ENCODE assay signal across 17 cellular contexts in genomic region chr5:51187953-51188591, GRCh38.
DNase-seq lines count a peak whose midpoint lies in the region; ATAC-seq, FAIRE-seq and TF ChIP-seq lines count a peak whose summit lies in the region.
"Had no signal": no experiment of that assay in that cellular context is flagged by ENCODE, and none has a peak within 500 bp of the region (broad histone marks: within the 10 kb centered on the region; RNA-seq: fewer than 3 reads in every experiment).

No MANE protein-coding gene starts in this region.

- no peak for TF ChIP-seq POLR2A in uterus (IDR thresholded peaks at IDR 0.05)

- H3K9me3 ChIP-seq in endodermal cell (ENCODE audit: control insufficient read depth, low read length) = no peaks in the 10 kb centered on the region
- peaks cover 1% of the 10 kb centered on the region for H3K9me3 ChIP-seq in aorta (ENCODE audit: control insufficient read depth, low read length)
- no peaks in the 10 kb centered on the region for H3K9me3 ChIP-seq in uterus

- ATAC-seq in aorta (ENCODE audit: low FRiP score) = no peak
- ATAC-seq: K562 had no signal

- H3K9ac ChIP-seq in endodermal cell (ENCODE audit: extremely low read depth, low read length, poor library complexity, severe bottlenecking) = no peak overlapping the region

- intact Hi-C loops in aorta (cut with DNase I) (no loop called here), uterus (cut with DNase I; ENCODE audit: low total_unique reads) (no loop called here)

- FAIRE-seq in D721Med (lab: Jason Lieb, UNC) = no peak
- FAIRE-seq: HTR-8/SVneo, K562 had no signal

- DNase-seq in NCI-H748 (lab: John Stamatoyannopoulos, UW; ENCODE audit: unreplicated experiment) = peak; percentile 41
- DNase-seq in NCI-H748 treated with DMSO at 0.1 percent for 48 hours (lab: John Stamatoyannopoulos, UW) = no peak
- DNase-seq in NCI-H524 treated with DMSO at 0.1 percent for 48 hours (lab: John Stamatoyannopoulos, UW) = peak; percentile 94
- DNase-seq in endodermal cell = no peak
- DNase-seq in aorta = no peak
- DNase-seq in NCI-H1105 (lab: John Stamatoyannopoulos, UW) = no peak
- no peak for DNase-seq in uterus
- no peak for DNase-seq in D721Med (ENCODE audit: insufficient read length, low spot score)
- DNase-seq: C1 segment of cervical spinal cord; DMS153; NCI-H1048; NCI-H2029; NK-92 treated with Interleukin-12 subunit alpha and Interleukin-12 subunit beta, amount 100 ng/mL, for 24 hours; PC-9 had no signal

- H3K36me3 ChIP-seq in endodermal cell (ENCODE audit: control insufficient read depth, insufficient read depth, low read length) (no peaks in the 10 kb centered on the region), aorta (ENCODE audit: control insufficient read depth in 1 of 2, insufficient read depth in 2 of 2, low read length in 1 of 2) (no peaks in the 10 kb centered on the region), uterus (no peaks in the 10 kb centered on the region)

- TF ChIP-seq CTCF in endodermal cell (conservative IDR thresholded peaks at IDR 0.05) (no peak), uterus (IDR thresholded peaks at IDR 0.05) (no peak), D721Med (IDR thresholded peaks at IDR 0.05; ENCODE audit: insufficient read depth, missing control alignments) (no peak)

- H3K27ac ChIP-seq in endodermal cell (ENCODE audit: low read depth, low read length) = peak overlapping the region; percentile 36
- H3K27ac ChIP-seq in aorta (ENCODE audit: low read depth in 1 of 2, low read length in 2 of 2) = no peak overlapping the region
- no peak overlapping the region for H3K27ac ChIP-seq in uterus
- H3K27ac ChIP-seq: PC-9 had no signal

- H3K4me3 ChIP-seq in endodermal cell (ENCODE audit: low read length) (no peak overlapping the region), aorta (ENCODE audit: low read length in 2 of 2) (no peak overlapping the region), uterus (no peak overlapping the region)
- H3K4me3 ChIP-seq: K562, PC-9 had no signal

- 64 to 72% methylated on average over 2 to 6 of the region's 6 CpGs for WGBS in endodermal cell (ENCODE audit: insufficient coverage in 1 of 2, insufficient read length in 1 of 2), 2 experiments
- WGBS in aorta, 2 donors = 45 to 48% methylated on average over 6 of the region's 6 CpGs

- H3K36me3 Mint-ChIP-seq in endodermal cell (ENCODE audit: low read depth) = no peaks in the 10 kb centered on the region

- H3K4me3 Mint-ChIP-seq in endodermal cell = no peak overlapping the region
- H3K4me3 Mint-ChIP-seq: T-helper 1 cell treated with Interleukin-12 subunit alpha and Interleukin-12 subunit beta and Interleukin-4 antibody, amounts not matched to agents 30 μg/mL and 1 μg/mL, for 36 hours had no signal

- peaks cover 9% of the 10 kb centered on the region for H3K27me3 Mint-ChIP-seq in endodermal cell (ENCODE audit: insufficient read depth)

- H3K27ac Mint-ChIP-seq in endodermal cell = no peak overlapping the region
- H3K27ac Mint-ChIP-seq: T-helper 1 cell treated with Interleukin-12 subunit alpha and Interleukin-12 subunit beta and Interleukin-4 antibody, amounts not matched to agents 30 μg/mL and 1 μg/mL, for 36 hours had no signal

- H3K4me1 Mint-ChIP-seq in endodermal cell = peaks cover 10% of the 10 kb centered on the region

- H3K4me1 ChIP-seq in endodermal cell (ENCODE audit: control insufficient read depth, insufficient read depth, low read length) (no peaks in the 10 kb centered on the region), aorta (ENCODE audit: control insufficient read depth in 1 of 2, insufficient read depth in 2 of 2, low read length in 2 of 2) (no peaks in the 10 kb centered on the region), uterus (no peaks in the 10 kb centered on the region)

- H3K27me3 ChIP-seq in endodermal cell (ENCODE audit: control insufficient read depth, insufficient read depth, low read length, poor library complexity, severe bottlenecking) = no peaks in the 10 kb centered on the region
- H3K27me3 ChIP-seq in aorta (ENCODE audit: control insufficient read depth in 1 of 2, insufficient read depth in 2 of 2, low read length in 1 of 2) = no peaks in the 10 kb centered on the region
- peaks cover 0 to 3% of the 10 kb centered on the region in 2 donors for H3K27me3 ChIP-seq in uterus

- no peaks in the 10 kb centered on the region for H3K9me3 Mint-ChIP-seq in endodermal cell
- H3K9me3 Mint-ChIP-seq: T-helper 1 cell treated with Interleukin-12 subunit alpha and Interleukin-12 subunit beta and Interleukin-4 antibody, amounts not matched to agents 30 μg/mL and 1 μg/mL, for 36 hours had no signal

Comparison
In these comparisons a context has a peak if more than half of its experiments do, and no peak if none do; other contexts are left out.
1. DNase-seq: peak in NCI-H748 (single experiment) and NCI-H524 treated with DMSO at 0.1 percent for 48 hours (single experiment); none in NCI-H748 treated with DMSO at 0.1 percent for 48 hours (single experiment), endodermal cell (single experiment), aorta (0 of 2), NCI-H1105 (single experiment), uterus (0 of 2) and D721Med (single experiment).